13 cellular contexts compared by ENCODE assay signal in the genomic region with DNA sequence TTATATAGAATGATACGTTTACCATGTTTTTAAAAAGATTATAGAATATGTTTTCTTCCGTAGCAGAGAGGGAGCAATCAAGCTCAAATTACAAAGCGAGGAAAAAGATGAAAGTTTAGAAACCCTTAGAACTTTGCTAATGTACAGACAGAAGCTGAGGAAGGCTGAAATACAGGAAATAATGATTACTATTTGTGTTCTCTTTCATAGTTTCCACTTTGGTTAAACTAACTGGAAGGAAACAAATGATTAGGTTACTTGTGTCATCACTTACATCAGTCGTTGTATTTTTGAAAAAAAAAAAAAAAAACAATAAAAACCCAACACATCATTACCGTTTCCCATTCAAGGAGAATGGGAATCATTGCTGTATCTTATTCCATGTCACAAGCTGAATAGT.
DNase-seq lines count a peak whose midpoint lies in the region; ATAC-seq and TF ChIP-seq lines count a peak whose summit lies in the region.
"Had no signal": no experiment of that assay in that cellular context is flagged by ENCODE, and none has a peak within 500 bp of the region (broad histone marks: within the 10 kb centered on the region; RNA-seq: fewer than 3 reads in every experiment).

No MANE protein-coding gene starts in this region.

- no peak overlapping the region for H3K4me3 ChIP-seq in smooth muscle cell
- H3K4me3 ChIP-seq: Peyer's patch had no signal

- H3K4me1 Mint-ChIP-seq in activated CD4-positive, alpha-beta T cell treated with anti-CD3 and anti-CD28 coated beads for 36 hours = peaks cover 53% of the 10 kb centered on the region

- CTCF ChIA-PET in activated CD4-positive, alpha-beta T cell treated with anti-CD3 and anti-CD28 coated beads for 36 hours (lab: Charles Lee) = interaction anchor here (1.3 to 1.5 kb wide), 3 partner anchors 8 to 16 kb away, joined by 3 to 7 read pairs (median 5); no protein-coding TSS in a partner anchor

- H3K9me3 ChIP-seq in smooth muscle cell (replicated peaks; ENCODE audit: low read depth) = no peaks in the 10 kb centered on the region
- H3K9me3 ChIP-seq: neutrophil, Peyer's patch had no signal

- peak overlapping the region; percentile 65 for H3K4me3 Mint-ChIP-seq in activated CD4-positive, alpha-beta T cell treated with anti-CD3 and anti-CD28 coated beads for 36 hours

- H3K4me2 ChIP-seq in smooth muscle cell = peak overlapping the region; percentile 46

- no peaks in the 10 kb centered on the region for H4K20me1 ChIP-seq in smooth muscle cell (ENCODE audit: low read depth)

- TF ChIP-seq POLR2A in erythroblast (IDR thresholded peaks at IDR 0.05; ENCODE audit: low read length) = no peak

- H3K9me3 Mint-ChIP-seq in activated CD4-positive, alpha-beta T cell treated with anti-CD3 and anti-CD28 coated beads for 36 hours (ENCODE audit: low read depth) = peaks cover 12% of the 10 kb centered on the region

- H3K9ac ChIP-seq in smooth muscle cell (ENCODE audit: low read depth) = no peak overlapping the region

- WGBS in smooth muscle cell (ENCODE audit: low lambda C conversion rate) = 90% methylated on average over 5 of the region's 5 CpGs

- H3K27me3 Mint-ChIP-seq in activated CD4-positive, alpha-beta T cell treated with anti-CD3 and anti-CD28 coated beads for 36 hours = no peaks in the 10 kb centered on the region

- H2AFZ ChIP-seq in smooth muscle cell (ENCODE audit: low read depth) = peak overlapping the region; percentile 78

- H3K4me1 ChIP-seq in smooth muscle cell (ENCODE audit: low read depth) = no peaks in the 10 kb centered on the region
- H3K4me1 ChIP-seq: Peyer's patch had no signal

- H3K79me2 ChIP-seq in smooth muscle cell (ENCODE audit: low read depth) = no peaks in the 10 kb centered on the region

- intact Hi-C loops in activated CD4-positive, alpha-beta T cell treated with anti-CD3 and anti-CD28 coated beads for 36 hours (cut with DNase I, micrococcal nuclease) = loop anchor here (1.0 to 10.0 kb wide), 10 partner anchors 22 to 522 kb away; a partner anchor contains a TSS
- intact Hi-C loops in posterior cingulate gyrus (cut with DNase I) = no loop called here

- no peaks in the 10 kb centered on the region for H3F3A ChIP-seq in smooth muscle cell (ENCODE audit: low read depth)

- H3K36me3 Mint-ChIP-seq in activated CD4-positive, alpha-beta T cell treated with anti-CD3 and anti-CD28 coated beads for 36 hours (ENCODE audit: low read depth) = peaks cover 20% of the 10 kb centered on the region

- ATAC-seq in activated CD4-positive, alpha-beta T cell treated with anti-CD3 and anti-CD28 coated beads for 36 hours = peak; percentile 60

- H3K27me3 ChIP-seq in smooth muscle cell (ENCODE audit: low read depth) = no peaks in the 10 kb centered on the region
- H3K27me3 ChIP-seq: neutrophil, Peyer's patch had no signal

- peak overlapping the region; percentile 94 for H3K27ac Mint-ChIP-seq in activated CD4-positive, alpha-beta T cell treated with anti-CD3 and anti-CD28 coated beads for 36 hours

- H3K36me3 ChIP-seq in smooth muscle cell (ENCODE audit: low read depth) = no peaks in the 10 kb centered on the region
- H3K36me3 ChIP-seq: neutrophil, Peyer's patch had no signal

- TF ChIP-seq CTCF in smooth muscle cell (IDR thresholded peaks at IDR 0.05; ENCODE audit: borderline replicate concordance, insufficient read depth, poor library complexity, severe bottlenecking) = no peak

- POLR2A ChIA-PET in activated CD4-positive, alpha-beta T cell treated with anti-CD3 and anti-CD28 coated beads for 36 hours (lab: Charles Lee) = interaction anchor here (0.6 to 0.7 kb wide), 2 partner anchors 9 to 339 kb away, joined by 3 to 4 read pairs; no protein-coding TSS in a partner anchor

- DNase-seq in activated CD4-positive, alpha-beta T cell treated with anti-CD3 and anti-CD28 coated beads for 36 hours = no peak
- DNase-seq in activated CD4-positive, alpha-beta T cell treated with anti-CD3 and anti-CD28 coated beads, Interleukin-2, amount 50 U/mL, for 4 hours = no peak
- DNase-seq in MV-4-11 (lab: John Stamatoyannopoulos, UW) = peak; percentile 20
- peak; percentile 24 for DNase-seq in dermis blood vessel endothelial cell
- DNase-seq in smooth muscle cell (lab: John Stamatoyannopoulos, UW; ENCODE audit: unreplicated experiment) = no peak
- DNase-seq in erythroblast (lab: John Stamatoyannopoulos, UW) = no peak
- DNase-seq in posterior cingulate gyrus = no peak
- no peak for DNase-seq in NCI-H128 (lab: John Stamatoyannopoulos, UW; ENCODE audit: unreplicated experiment)
- DNase-seq: amniotic stem cell; NCI-H187 treated with DMSO at 0.1 percent for 48 hours; stimulated activated CD4-positive, alpha-beta T cell treated with anti-CD3 and anti-CD28 coated beads, Interleukin-2, amount 100 ng/mL, for 24 hours had no signal

- no peak overlapping the region for H3K27ac ChIP-seq in smooth muscle cell (ENCODE audit: low read depth)
- H3K27ac ChIP-seq: neutrophil had no signal

Comparison
In these comparisons a context has a peak if more than half of its experiments do, and no peak if none do; other contexts are left out.
1. DNase-seq: peak in MV-4-11 (single experiment) and dermis blood vessel endothelial cell (single experiment); none in activated CD4-positive, alpha-beta T cell treated with anti-CD3 and anti-CD28 coated beads for 36 hours (single experiment), activated CD4-positive, alpha-beta T cell treated with anti-CD3 and anti-CD28 coated beads, Interleukin-2, amount 50 U/mL, for 4 hours (0 of 2), smooth muscle cell (single experiment), erythroblast (0 of 2), posterior cingulate gyrus (0 of 10) and NCI-H128 (single experiment).